ENCODE assay signal across 16 cellular contexts in the genomic region with DNA sequence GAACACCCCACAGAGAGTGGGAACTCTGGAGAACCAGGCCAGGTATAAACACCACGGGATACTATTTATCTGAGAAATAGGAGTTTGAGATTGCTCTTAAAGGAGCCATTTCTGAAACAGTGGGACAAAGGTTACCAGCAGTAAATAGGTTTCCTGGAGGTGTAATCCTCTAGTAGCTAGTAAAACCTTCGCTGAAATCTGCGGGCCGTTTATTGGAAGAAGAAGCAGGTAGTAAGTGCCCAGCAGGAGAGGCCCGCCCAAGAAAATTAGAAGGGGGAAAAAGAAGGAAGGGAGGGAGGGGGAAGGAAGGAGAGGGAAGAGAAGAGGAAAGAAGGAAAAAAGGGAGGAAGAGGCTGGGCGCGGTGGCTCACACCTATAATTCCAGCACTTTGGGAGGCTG. TPM values are rescaled to one million over a fixed set of nuclear protein-coding genes. Genes with fewer than 3 reads are reported as not detected.
"Had no signal": no experiment of that assay in that cellular context is flagged by ENCODE, and none has a peak within 500 bp of the region (broad histone marks: within the 10 kb centered on the region; RNA-seq: fewer than 3 reads in every experiment).

No MANE protein-coding gene starts in this region.

- H3K4me3 Mint-ChIP-seq: activated CD4-positive, alpha-beta memory T cell treated with anti-CD3 and anti-CD28 coated beads for 36 hours; activated CD4-positive, alpha-beta T cell treated with anti-CD3 and anti-CD28 coated beads for 36 hours; activated naive CD8-positive, alpha-beta T cell treated with anti-CD3 and anti-CD28 coated beads for 36 hours; natural killer cell; T-helper 2 cell treated with Interferon-gamma antibody and Interleukin-4, amounts not matched to agents 5 μg/mL and 100 μg/mL, for 36 hours; type B pancreatic cell had no signal

- H3K36me3 Mint-ChIP-seq: activated CD4-positive, alpha-beta memory T cell treated with anti-CD3 and anti-CD28 coated beads for 36 hours; activated naive CD8-positive, alpha-beta T cell treated with anti-CD3 and anti-CD28 coated beads for 36 hours; natural killer cell had no signal

- H3K27ac Mint-ChIP-seq: activated CD4-positive, alpha-beta memory T cell treated with anti-CD3 and anti-CD28 coated beads for 36 hours; activated CD4-positive, alpha-beta T cell treated with anti-CD3 and anti-CD28 coated beads for 36 hours; activated naive CD8-positive, alpha-beta T cell treated with anti-CD3 and anti-CD28 coated beads for 36 hours; natural killer cell; T-helper 2 cell treated with Interferon-gamma antibody and Interleukin-4, amounts not matched to agents 5 μg/mL and 100 μg/mL, for 36 hours; type B pancreatic cell had no signal

- ATAC-seq: activated CD4-positive, alpha-beta T cell treated with anti-CD3 and anti-CD28 coated beads for 36 hours; natural killer cell had no signal

- H3K27me3 Mint-ChIP-seq: activated CD4-positive, alpha-beta memory T cell treated with anti-CD3 and anti-CD28 coated beads for 36 hours; activated CD4-positive, alpha-beta T cell treated with anti-CD3 and anti-CD28 coated beads for 36 hours; activated naive CD8-positive, alpha-beta T cell treated with anti-CD3 and anti-CD28 coated beads for 36 hours; type B pancreatic cell had no signal

- H3K9me3 Mint-ChIP-seq: activated CD4-positive, alpha-beta memory T cell treated with anti-CD3 and anti-CD28 coated beads for 36 hours; activated naive CD8-positive, alpha-beta T cell treated with anti-CD3 and anti-CD28 coated beads for 36 hours; natural killer cell; T-helper 2 cell treated with Interferon-gamma antibody and Interleukin-4, amounts not matched to agents 5 μg/mL and 100 μg/mL, for 36 hours had no signal

- H3K27ac ChIP-seq: epithelial cell of prostate had no signal

- DNase-seq: activated CD4-positive, alpha-beta memory T cell treated with anti-CD3 and anti-CD28 coated beads for 36 hours; activated CD4-positive, alpha-beta T cell treated with anti-CD3 and anti-CD28 coated beads for 36 hours; activated naive CD4-positive, alpha-beta T cell; activated naive CD8-positive, alpha-beta T cell treated with anti-CD3 and anti-CD28 coated beads for 36 hours; activated T-cell treated with anti-CD3 and anti-CD28 coated beads for 4 hours; amniotic stem cell; foreskin fibroblast; glutamatergic neuron; kidney; mesenchymal stem cell; natural killer cell; stimulated activated CD4-positive, alpha-beta T cell treated with anti-CD3 and anti-CD28 coated beads, Interleukin-2, amount 100 ng/mL, for 24 hours; stimulated activated naive CD4-positive, alpha-beta T cell treated with Interleukin-2 at 50 U/mL for 16 hours had no signal

- H3K4me1 Mint-ChIP-seq: activated CD4-positive, alpha-beta T cell treated with anti-CD3 and anti-CD28 coated beads for 36 hours had no signal

RNA-seq across cellular contexts. Expression of gene CHST3, which starts 51.7 kb away (rescaled TPM):
- total RNA-seq: natural killer cell had no signal
